ENCODE assay signal across 1 cellular context in the genomic region with DNA sequence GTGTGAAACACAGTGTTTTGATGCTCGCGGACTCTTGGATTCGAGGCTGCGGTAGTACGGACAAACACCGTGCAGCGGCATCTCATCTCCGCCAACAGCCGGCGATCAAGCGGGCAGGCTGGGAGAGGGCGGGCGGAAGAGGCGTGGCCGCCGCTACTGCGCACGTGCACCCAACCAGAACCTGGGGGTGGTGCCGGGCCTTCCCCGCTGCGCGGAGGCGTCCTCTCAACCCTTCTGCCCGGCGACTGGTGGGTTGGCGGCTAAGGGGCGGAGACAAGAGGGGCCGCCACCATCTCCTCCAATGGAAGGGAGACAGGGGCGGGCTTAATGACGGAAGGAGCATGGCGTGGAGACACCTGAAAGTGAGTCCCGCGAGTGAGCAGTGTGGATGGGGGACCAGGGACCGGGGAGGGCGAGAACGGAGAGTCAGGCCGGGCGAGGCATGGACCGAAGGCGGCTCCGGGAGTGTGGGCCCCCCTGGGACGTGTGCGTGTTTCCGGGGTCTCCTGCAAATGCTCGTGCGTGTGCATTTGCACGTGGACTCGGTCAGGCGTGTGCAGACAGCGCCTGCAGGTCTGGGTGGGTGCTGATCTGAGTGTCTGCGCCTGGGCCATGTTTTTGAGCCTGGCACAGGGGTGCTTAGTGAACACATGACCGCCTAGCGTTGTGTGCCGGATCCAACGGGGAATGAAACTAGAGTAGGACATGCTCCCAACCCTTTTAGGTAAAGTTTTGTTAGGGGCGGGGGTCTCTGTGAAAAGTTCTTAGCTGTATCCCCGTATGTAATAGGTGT.
TF ChIP-seq lines count a peak whose summit lies in the region.

A gene (plus strand): TSS at position 321 of the 793 bp plus-strand sequence. CDS start 21 bp downstream, at position 342.

TF ChIP-seq in HepG2, 621 proteins besides CTCF, POLR2A, EP300 and RAD21 (continued from another document and continues in another):
- TF ChIP-seq, protein P1, sequence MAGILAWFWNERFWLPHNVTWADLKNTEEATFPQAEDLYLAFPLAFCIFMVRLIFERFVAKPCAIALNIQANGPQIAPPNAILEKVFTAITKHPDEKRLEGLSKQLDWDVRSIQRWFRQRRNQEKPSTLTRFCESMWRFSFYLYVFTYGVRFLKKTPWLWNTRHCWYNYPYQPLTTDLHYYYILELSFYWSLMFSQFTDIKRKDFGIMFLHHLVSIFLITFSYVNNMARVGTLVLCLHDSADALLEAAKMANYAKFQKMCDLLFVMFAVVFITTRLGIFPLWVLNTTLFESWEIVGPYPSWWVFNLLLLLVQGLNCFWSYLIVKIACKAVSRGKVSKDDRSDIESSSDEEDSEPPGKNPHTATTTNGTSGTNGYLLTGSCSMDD (CRISPR knock-in tag; IDR thresholded peaks at IDR 0.05): no peak
- TF ChIP-seq PHB2 (IDR thresholded peaks at IDR 0.05; ENCODE audit: partially characterized antibody) (no peak), ATF7-NPFF (CRISPR knock-in tag; IDR thresholded peaks at IDR 0.05; ENCODE audit: low read depth) (peak; percentile 81), MED13 (CRISPR knock-in tag; IDR thresholded peaks at IDR 0.05) (0 out of 2 replicates have a peak, but pooled peaks have one; percentile 42), ZNF496 (CRISPR knock-in tag; IDR thresholded peaks at IDR 0.05; ENCODE audit: insufficient replicate concordance) (no peak), ZNF746 (CRISPR knock-in tag; IDR thresholded peaks at IDR 0.05) (peak; percentile 50; the same call in 1 of the 2 replicates), ZNF335 (CRISPR knock-in tag; IDR thresholded peaks at IDR 0.05) (peak; percentile 64; the same call in 1 of the 2 replicates), ARNT (IDR thresholded peaks at IDR 0.05) (no peak), HNRNPL (IDR thresholded peaks at IDR 0.05; ENCODE audit: low read depth, low read length) (0 out of 2 replicates have a peak, but pooled peaks have one; percentile 56), DMAP1 (CRISPR knock-in tag; IDR thresholded peaks at IDR 0.05) (peak; percentile 92), ZNF354B (CRISPR knock-in tag; IDR thresholded peaks at IDR 0.05) (no peak), RFX3 (CRISPR knock-in tag; IDR thresholded peaks at IDR 0.05) (no peak), ZFP41 (CRISPR knock-in tag; IDR thresholded peaks at IDR 0.05; ENCODE audit: borderline replicate concordance) (peak; percentile 63; the same call in 1 of the 2 replicates), NR2F1 (CRISPR knock-in tag; IDR thresholded peaks at IDR 0.05) (no peak), BORCS8-MEF2B (CRISPR knock-in tag; IDR thresholded peaks at IDR 0.05) (peak; percentile 89; the same call in 1 of the 2 replicates), JUN (CRISPR knock-in tag; IDR thresholded peaks at IDR 0.05) (peak; percentile 61; the same call in 1 of the 2 replicates), ARNT2 (CRISPR knock-in tag; IDR thresholded peaks at IDR 0.05; ENCODE audit: low read depth) (peak; percentile 62; the same call in 1 of the 2 replicates), FOXK2 (IDR thresholded peaks at IDR 0.05) (peak; percentile 57; the same call in 1 of the 2 replicates), ARNTL (CRISPR knock-in tag; IDR thresholded peaks at IDR 0.05) (peak; percentile 92), ZNF124 (CRISPR knock-in tag; IDR thresholded peaks at IDR 0.05) (peak; percentile 75; the same call in 1 of the 2 replicates), TOE1 (CRISPR knock-in tag; IDR thresholded peaks at IDR 0.05) (no peak), MAF1 (CRISPR knock-in tag; IDR thresholded peaks at IDR 0.05; ENCODE audit: borderline replicate concordance) (no peak), SP5 (CRISPR knock-in tag; IDR thresholded peaks at IDR 0.05; ENCODE audit: borderline replicate concordance, low read depth) (peak; percentile 90), RBAK (CRISPR knock-in tag; IDR thresholded peaks at IDR 0.05) (0 out of 2 replicates have a peak, but pooled peaks have one; percentile 36)
- TF ChIP-seq, protein P2, sequence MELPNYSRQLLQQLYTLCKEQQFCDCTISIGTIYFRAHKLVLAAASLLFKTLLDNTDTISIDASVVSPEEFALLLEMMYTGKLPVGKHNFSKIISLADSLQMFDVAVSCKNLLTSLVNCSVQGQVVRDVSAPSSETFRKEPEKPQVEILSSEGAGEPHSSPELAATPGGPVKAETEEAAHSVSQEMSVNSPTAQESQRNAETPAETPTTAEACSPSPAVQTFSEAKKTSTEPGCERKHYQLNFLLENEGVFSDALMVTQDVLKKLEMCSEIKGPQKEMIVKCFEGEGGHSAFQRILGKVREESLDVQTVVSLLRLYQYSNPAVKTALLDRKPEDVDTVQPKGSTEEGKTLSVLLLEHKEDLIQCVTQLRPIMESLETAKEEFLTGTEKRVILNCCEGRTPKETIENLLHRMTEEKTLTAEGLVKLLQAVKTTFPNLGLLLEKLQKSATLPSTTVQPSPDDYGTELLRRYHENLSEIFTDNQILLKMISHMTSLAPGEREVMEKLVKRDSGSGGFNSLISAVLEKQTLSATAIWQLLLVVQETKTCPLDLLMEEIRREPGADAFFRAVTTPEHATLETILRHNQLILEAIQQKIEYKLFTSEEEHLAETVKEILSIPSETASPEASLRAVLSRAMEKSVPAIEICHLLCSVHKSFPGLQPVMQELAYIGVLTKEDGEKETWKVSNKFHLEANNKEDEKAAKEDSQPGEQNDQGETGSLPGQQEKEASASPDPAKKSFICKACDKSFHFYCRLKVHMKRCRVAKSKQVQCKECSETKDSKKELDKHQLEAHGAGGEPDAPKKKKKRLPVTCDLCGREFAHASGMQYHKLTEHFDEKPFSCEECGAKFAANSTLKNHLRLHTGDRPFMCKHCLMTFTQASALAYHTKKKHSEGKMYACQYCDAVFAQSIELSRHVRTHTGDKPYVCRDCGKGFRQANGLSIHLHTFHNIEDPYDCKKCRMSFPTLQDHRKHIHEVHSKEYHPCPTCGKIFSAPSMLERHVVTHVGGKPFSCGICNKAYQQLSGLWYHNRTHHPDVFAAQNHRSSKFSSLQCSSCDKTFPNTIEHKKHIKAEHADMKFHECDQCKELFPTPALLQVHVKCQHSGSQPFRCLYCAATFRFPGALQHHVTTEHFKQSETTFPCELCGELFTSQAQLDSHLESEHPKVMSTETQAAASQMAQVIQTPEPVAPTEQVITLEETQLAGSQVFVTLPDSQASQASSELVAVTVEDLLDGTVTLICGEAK (IDR thresholded peaks at IDR 0.05): no peak
- TF ChIP-seq, protein P2 (CRISPR knock-in tag; IDR thresholded peaks at IDR 0.05): peak; percentile 72; the same call in 1 of the 2 replicates
- TF ChIP-seq, protein P3, sequence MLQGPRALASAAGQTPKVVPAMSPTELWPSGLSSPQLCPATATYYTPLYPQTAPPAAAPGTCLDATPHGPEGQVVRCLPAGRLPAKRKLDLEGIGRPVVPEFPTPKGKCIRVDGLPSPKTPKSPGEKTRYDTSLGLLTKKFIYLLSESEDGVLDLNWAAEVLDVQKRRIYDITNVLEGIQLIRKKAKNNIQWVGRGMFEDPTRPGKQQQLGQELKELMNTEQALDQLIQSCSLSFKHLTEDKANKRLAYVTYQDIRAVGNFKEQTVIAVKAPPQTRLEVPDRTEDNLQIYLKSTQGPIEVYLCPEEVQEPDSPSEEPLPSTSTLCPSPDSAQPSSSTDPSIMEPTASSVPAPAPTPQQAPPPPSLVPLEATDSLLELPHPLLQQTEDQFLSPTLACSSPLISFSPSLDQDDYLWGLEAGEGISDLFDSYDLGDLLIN (CRISPR knock-in tag; IDR thresholded peaks at IDR 0.05; ENCODE audit: borderline replicate concordance): no peak
- TF ChIP-seq, protein P4, sequence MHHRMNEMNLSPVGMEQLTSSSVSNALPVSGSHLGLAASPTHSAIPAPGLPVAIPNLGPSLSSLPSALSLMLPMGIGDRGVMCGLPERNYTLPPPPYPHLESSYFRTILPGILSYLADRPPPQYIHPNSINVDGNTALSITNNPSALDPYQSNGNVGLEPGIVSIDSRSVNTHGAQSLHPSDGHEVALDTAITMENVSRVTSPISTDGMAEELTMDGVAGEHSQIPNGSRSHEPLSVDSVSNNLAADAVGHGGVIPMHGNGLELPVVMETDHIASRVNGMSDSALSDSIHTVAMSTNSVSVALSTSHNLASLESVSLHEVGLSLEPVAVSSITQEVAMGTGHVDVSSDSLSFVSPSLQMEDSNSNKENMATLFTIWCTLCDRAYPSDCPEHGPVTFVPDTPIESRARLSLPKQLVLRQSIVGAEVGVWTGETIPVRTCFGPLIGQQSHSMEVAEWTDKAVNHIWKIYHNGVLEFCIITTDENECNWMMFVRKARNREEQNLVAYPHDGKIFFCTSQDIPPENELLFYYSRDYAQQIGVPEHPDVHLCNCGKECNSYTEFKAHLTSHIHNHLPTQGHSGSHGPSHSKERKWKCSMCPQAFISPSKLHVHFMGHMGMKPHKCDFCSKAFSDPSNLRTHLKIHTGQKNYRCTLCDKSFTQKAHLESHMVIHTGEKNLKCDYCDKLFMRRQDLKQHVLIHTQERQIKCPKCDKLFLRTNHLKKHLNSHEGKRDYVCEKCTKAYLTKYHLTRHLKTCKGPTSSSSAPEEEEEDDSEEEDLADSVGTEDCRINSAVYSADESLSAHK (CRISPR knock-in tag; IDR thresholded peaks at IDR 0.05; ENCODE audit: borderline replicate concordance): no peak
- TF ChIP-seq, protein P5, sequence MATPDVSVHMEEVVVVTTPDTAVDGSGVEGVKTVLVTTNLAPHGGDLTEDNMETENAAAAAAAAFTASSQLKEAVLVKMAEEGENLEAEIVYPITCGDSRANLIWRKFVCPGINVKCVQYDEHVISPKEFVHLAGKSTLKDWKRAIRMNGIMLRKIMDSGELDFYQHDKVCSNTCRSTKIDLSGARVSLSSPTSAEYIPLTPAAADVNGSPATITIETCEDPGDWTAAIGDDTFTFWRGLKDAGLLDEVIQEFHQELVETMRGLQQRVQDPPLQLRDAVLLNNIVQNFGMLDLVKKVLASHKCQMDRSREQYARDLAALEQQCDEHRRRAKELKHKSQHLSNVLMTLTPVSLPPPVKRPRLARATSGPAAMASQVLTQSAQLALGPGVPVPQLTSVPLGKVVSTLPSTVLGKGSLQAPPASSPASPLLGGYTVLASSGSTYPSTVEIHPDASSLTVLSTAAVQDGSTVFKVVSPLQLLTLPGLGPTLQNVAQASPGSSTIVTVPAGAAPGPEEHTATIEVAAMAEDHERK (CRISPR knock-in tag; IDR thresholded peaks at IDR 0.05; ENCODE audit: low read depth): no peak
- TF ChIP-seq, protein P6, sequence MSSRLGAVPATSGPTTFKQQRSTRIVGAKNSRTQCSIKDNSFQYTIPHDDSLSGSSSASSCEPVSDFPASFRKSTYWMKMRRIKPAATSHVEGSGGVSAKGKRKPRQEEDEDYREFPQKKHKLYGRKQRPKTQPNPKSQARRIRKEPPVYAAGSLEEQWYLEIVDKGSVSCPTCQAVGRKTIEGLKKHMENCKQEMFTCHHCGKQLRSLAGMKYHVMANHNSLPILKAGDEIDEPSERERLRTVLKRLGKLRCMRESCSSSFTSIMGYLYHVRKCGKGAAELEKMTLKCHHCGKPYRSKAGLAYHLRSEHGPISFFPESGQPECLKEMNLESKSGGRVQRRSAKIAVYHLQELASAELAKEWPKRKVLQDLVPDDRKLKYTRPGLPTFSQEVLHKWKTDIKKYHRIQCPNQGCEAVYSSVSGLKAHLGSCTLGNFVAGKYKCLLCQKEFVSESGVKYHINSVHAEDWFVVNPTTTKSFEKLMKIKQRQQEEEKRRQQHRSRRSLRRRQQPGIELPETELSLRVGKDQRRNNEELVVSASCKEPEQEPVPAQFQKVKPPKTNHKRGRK (CRISPR knock-in tag; IDR thresholded peaks at IDR 0.05): no peak
- TF ChIP-seq, protein P7, sequence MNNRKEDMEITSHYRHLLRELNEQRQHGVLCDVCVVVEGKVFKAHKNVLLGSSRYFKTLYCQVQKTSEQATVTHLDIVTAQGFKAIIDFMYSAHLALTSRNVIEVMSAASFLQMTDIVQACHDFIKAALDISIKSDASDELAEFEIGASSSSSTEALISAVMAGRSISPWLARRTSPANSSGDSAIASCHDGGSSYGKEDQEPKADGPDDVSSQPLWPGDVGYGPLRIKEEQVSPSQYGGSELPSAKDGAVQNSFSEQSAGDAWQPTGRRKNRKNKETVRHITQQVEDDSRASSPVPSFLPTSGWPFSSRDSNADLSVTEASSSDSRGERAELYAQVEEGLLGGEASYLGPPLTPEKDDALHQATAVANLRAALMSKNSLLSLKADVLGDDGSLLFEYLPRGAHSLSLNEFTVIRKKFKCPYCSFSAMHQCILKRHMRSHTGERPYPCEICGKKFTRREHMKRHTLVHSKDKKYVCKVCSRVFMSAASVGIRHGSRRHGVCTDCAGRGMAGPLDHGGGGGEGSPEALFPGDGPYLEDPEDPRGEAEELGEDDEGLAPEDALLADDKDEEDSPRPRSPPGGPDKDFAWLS (CRISPR knock-in tag; IDR thresholded peaks at IDR 0.05; ENCODE audit: borderline replicate concordance): 0 out of 2 replicates have a peak, but pooled peaks have one; percentile 49
- TF ChIP-seq, protein P8, sequence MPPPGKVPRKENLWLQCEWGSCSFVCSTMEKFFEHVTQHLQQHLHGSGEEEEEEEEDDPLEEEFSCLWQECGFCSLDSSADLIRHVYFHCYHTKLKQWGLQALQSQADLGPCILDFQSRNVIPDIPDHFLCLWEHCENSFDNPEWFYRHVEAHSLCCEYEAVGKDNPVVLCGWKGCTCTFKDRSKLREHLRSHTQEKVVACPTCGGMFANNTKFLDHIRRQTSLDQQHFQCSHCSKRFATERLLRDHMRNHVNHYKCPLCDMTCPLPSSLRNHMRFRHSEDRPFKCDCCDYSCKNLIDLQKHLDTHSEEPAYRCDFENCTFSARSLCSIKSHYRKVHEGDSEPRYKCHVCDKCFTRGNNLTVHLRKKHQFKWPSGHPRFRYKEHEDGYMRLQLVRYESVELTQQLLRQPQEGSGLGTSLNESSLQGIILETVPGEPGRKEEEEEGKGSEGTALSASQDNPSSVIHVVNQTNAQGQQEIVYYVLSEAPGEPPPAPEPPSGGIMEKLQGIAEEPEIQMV (CRISPR knock-in tag; IDR thresholded peaks at IDR 0.05; ENCODE audit: low read depth): peak; percentile 65; the same call in 1 of the 2 replicates
